ENCODE assay signal across 23 cellular contexts in the genomic region with DNA sequence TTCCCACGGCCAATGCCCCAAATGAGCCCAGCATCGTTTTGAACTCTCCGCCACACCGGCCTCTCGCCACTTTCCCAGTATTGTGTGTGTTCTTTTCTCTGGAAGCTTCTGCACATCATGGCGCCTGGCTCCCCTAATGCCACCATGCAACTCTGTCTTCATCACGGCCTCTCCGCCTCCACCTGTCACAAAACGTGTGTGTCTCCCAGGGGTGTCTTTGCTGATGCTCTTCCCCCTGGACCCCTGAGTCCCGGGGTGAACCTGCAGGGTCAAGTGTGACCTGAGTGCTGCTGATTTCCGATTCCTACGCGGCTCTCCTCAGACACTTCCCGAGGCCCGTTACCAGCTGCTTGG.
"Had no signal": no experiment of that assay in that cellular context is flagged by ENCODE, and none has a peak within 500 bp of the region (broad histone marks: within the 10 kb centered on the region; RNA-seq: fewer than 3 reads in every experiment).

No MANE protein-coding gene starts in this region.

- DNase-seq: activated CD4-positive, alpha-beta memory T cell treated with anti-CD3 and anti-CD28 coated beads for 36 hours; activated CD4-positive, alpha-beta T cell treated with anti-CD3 and anti-CD28 coated beads, Interleukin-2, amount 10 ng/mL, durations not matched to agents 7 days and 5 days; activated CD4-positive, CD25-positive, alpha-beta regulatory T cell; activated CD8-positive, alpha-beta memory T cell treated with anti-CD3 and anti-CD28 coated beads for 24 hours; activated gamma-delta T cell; activated naive CD4-positive, alpha-beta T cell treated with anti-CD3 and anti-CD28 coated beads, Interleukin-2, amount 10 ng/mL, durations not matched to agents 7 days and 5 days; activated naive CD8-positive, alpha-beta T cell treated with anti-CD3 and anti-CD28 coated beads for 36 hours; activated T-cell treated with anti-CD3 and anti-CD28 coated beads, Interleukin-2, amount 50 U/mL, for 48 hours; KG1; NCI-H1092 treated with DMSO at 0.1 percent for 48 hours; NCI-H1436; NCI-H1694 treated with DMSO at 0.1 percent for 48 hours; NCI-H2029 treated with DMSO at 0.1 percent for 48 hours; NCI-H345; NCI-H510A; NCI-H526 treated with DMSO at 0.1 percent for 48 hours; NCI-H82; RPMI8226; T-cell had no signal

- H3K27ac ChIP-seq: SK-N-MC, VCaP had no signal

- H3K27ac Mint-ChIP-seq: activated CD4-positive, alpha-beta memory T cell treated with anti-CD3 and anti-CD28 coated beads for 36 hours; activated CD4-positive, alpha-beta T cell treated with anti-CD3 and anti-CD28 coated beads, Interleukin-2, amount 10 ng/mL, durations not matched to agents 7 days and 5 days; activated naive CD4-positive, alpha-beta T cell treated with anti-CD3 and anti-CD28 coated beads, Interleukin-2, amount 10 ng/mL, durations not matched to agents 7 days and 5 days; activated naive CD8-positive, alpha-beta T cell treated with anti-CD3 and anti-CD28 coated beads for 36 hours; activated T-helper 17 cell treated with anti-CD3 and anti-CD28 coated beads, Interleukin-2, amount 50 U/mL, for 72 hours; brain; T-cell had no signal

- H3K27me3 Mint-ChIP-seq: activated CD4-positive, alpha-beta T cell treated with anti-CD3 and anti-CD28 coated beads, Interleukin-2, amount 10 ng/mL, durations not matched to agents 7 days and 5 days; activated naive CD4-positive, alpha-beta T cell treated with anti-CD3 and anti-CD28 coated beads, Interleukin-2, amount 10 ng/mL, durations not matched to agents 7 days and 5 days; activated naive CD8-positive, alpha-beta T cell treated with anti-CD3 and anti-CD28 coated beads for 36 hours had no signal

- H3K36me3 Mint-ChIP-seq: activated CD4-positive, alpha-beta memory T cell treated with anti-CD3 and anti-CD28 coated beads for 36 hours; activated naive CD4-positive, alpha-beta T cell treated with anti-CD3 and anti-CD28 coated beads, Interleukin-2, amount 10 ng/mL, durations not matched to agents 7 days and 5 days; activated naive CD8-positive, alpha-beta T cell treated with anti-CD3 and anti-CD28 coated beads for 36 hours; T-cell had no signal

- H3K4me1 Mint-ChIP-seq: activated CD4-positive, alpha-beta T cell treated with anti-CD3 and anti-CD28 coated beads, Interleukin-2, amount 10 ng/mL, durations not matched to agents 7 days and 5 days; activated naive CD4-positive, alpha-beta T cell treated with anti-CD3 and anti-CD28 coated beads, Interleukin-2, amount 10 ng/mL, durations not matched to agents 7 days and 5 days; activated naive CD8-positive, alpha-beta T cell treated with anti-CD3 and anti-CD28 coated beads for 36 hours; activated T-helper 17 cell treated with anti-CD3 and anti-CD28 coated beads, Interleukin-2, amount 50 U/mL, for 72 hours; T-cell had no signal

- H3K9me3 Mint-ChIP-seq: activated CD4-positive, alpha-beta memory T cell treated with anti-CD3 and anti-CD28 coated beads for 36 hours; activated CD4-positive, alpha-beta T cell treated with anti-CD3 and anti-CD28 coated beads, Interleukin-2, amount 10 ng/mL, durations not matched to agents 7 days and 5 days; activated naive CD4-positive, alpha-beta T cell treated with anti-CD3 and anti-CD28 coated beads, Interleukin-2, amount 10 ng/mL, durations not matched to agents 7 days and 5 days; activated naive CD8-positive, alpha-beta T cell treated with anti-CD3 and anti-CD28 coated beads for 36 hours; activated T-helper 17 cell treated with anti-CD3 and anti-CD28 coated beads, Interleukin-2, amount 50 U/mL, for 72 hours; T-cell had no signal

- H3K4me3 Mint-ChIP-seq: activated CD4-positive, alpha-beta memory T cell treated with anti-CD3 and anti-CD28 coated beads for 36 hours; activated CD4-positive, alpha-beta T cell treated with anti-CD3 and anti-CD28 coated beads, Interleukin-2, amount 10 ng/mL, durations not matched to agents 7 days and 5 days; activated naive CD4-positive, alpha-beta T cell treated with anti-CD3 and anti-CD28 coated beads, Interleukin-2, amount 10 ng/mL, durations not matched to agents 7 days and 5 days; activated naive CD8-positive, alpha-beta T cell treated with anti-CD3 and anti-CD28 coated beads for 36 hours; activated T-helper 17 cell treated with anti-CD3 and anti-CD28 coated beads, Interleukin-2, amount 50 U/mL, for 72 hours; brain; T-cell had no signal
